In genomic region chr2:161138429-161138828, GRCh38 we compare ENCODE assay signal across 11 cellular contexts. TPM values are rescaled to one million over a fixed set of nuclear protein-coding genes. Genes with fewer than 3 reads are reported as not detected.
DNase-seq lines count a peak whose midpoint lies in the region; ATAC-seq, FAIRE-seq and TF ChIP-seq lines count a peak whose summit lies in the region.
"Had no signal": no experiment of that assay in that cellular context is flagged by ENCODE, and none has a peak within 500 bp of the region (broad histone marks: within the 10 kb centered on the region; RNA-seq: fewer than 3 reads in every experiment).

No MANE protein-coding gene starts in this region.

- TF ChIP-seq CTCF in DND-41 (IDR thresholded peaks at IDR 0.05; ENCODE audit: borderline replicate concordance, extremely low read depth, low read length, poor library complexity, severe bottlenecking) (no peak), HCT116 (IDR thresholded peaks at IDR 0.05 in 2 of 3, conservative IDR thresholded peaks at IDR 0.05 in 1 of 3; ENCODE audit: borderline replicate concordance in 1 of 3, insufficient read depth in 1 of 3, low read depth in 2 of 3, low read length in 2 of 3) (no peak), ascending aorta (IDR thresholded peaks at IDR 0.05) (no peak)

- no peak overlapping the region for H3K27ac ChIP-seq in DND-41 (ENCODE audit: low read length)
- peak overlapping the region; percentile 36; the same call in 1 of the 2 replicates for H3K27ac ChIP-seq in HCT116 (ENCODE audit: low read depth, low read length)
- H3K27ac ChIP-seq in naive thymus-derived CD4-positive, alpha-beta T cell (ENCODE audit: low read depth, low read length) = peak overlapping the region; percentile 83
- H3K27ac ChIP-seq in ascending aorta = no peak overlapping the region

- no peak for TF ChIP-seq RAD21 in HCT116 (IDR thresholded peaks at IDR 0.05; ENCODE audit: low read depth)

- H3K9me3 ChIP-seq in DND-41 (ENCODE audit: insufficient read depth, low read length, severe bottlenecking) (no peaks in the 10 kb centered on the region), HCT116 (ENCODE audit: control insufficient read depth in 1 of 2, insufficient read depth in 1 of 2, low read depth in 1 of 2, low read length in 2 of 2) (no peaks in the 10 kb centered on the region), ascending aorta (no peaks in the 10 kb centered on the region)
- no peaks in the 10 kb centered on the region for H3K9me3 ChIP-seq in naive thymus-derived CD4-positive, alpha-beta T cell (ENCODE audit: control insufficient read depth in 2 of 3, low read length in 3 of 3)

- no peaks in the 10 kb centered on the region for H3K27me3 ChIP-seq in DND-41 (ENCODE audit: insufficient read depth, low read length, poor library complexity)
- H3K27me3 ChIP-seq in HCT116 (ENCODE audit: insufficient read depth, low read length) = no peaks in the 10 kb centered on the region
- no peaks in the 10 kb centered on the region for H3K27me3 ChIP-seq in naive thymus-derived CD4-positive, alpha-beta T cell (ENCODE audit: control insufficient read depth in 2 of 2, insufficient read depth in 2 of 2, low read length in 2 of 2)
- no peaks in the 10 kb centered on the region for H3K27me3 ChIP-seq in ascending aorta

- 0 out of 2 replicates have a peak overlapping the region, but pooled peaks have one; percentile 51 for H2AFZ ChIP-seq in DND-41 (ENCODE audit: low read depth, low read length)
- H2AFZ ChIP-seq in HCT116 (ENCODE audit: low read depth, low read length, poor library complexity, severe bottlenecking) = peak overlapping the region; percentile 3

- RAD21 ChIA-PET in HCT116 (lab: Charles Lee; ENCODE audit: low non-redundant PET in 1 of 2, low total read pairs in 2 of 2, uncharacterized antibody in 2 of 2, unreplicated experiment in 2 of 2) = no interaction called here

- H3K4me2 ChIP-seq in DND-41 (ENCODE audit: insufficient read depth, low read length) (no peak overlapping the region), HCT116 (ENCODE audit: low read length) (peak overlapping the region; percentile 80)

- no peak for TF ChIP-seq POLR2A in HCT116 (IDR thresholded peaks at IDR 0.05; ENCODE audit: borderline replicate concordance, extremely low read depth, insufficient read depth, insufficient read length)

- peaks cover 10% of the 10 kb centered on the region for H3K9me3 Mint-ChIP-seq in activated T-helper 1 cell treated with anti-CD3 and anti-CD28 coated beads, Interleukin-12 subunit alpha, Interleukin-12 subunit beta, Interleukin-2, Interleukin-4 antibody, amounts not matched to agents 30 ng/mL and 10 ng/mL and 1 ng/mL, durations not matched to agents 14 hours and 24 hours and 36 hours
- H3K9me3 Mint-ChIP-seq in naive thymus-derived CD4-positive, alpha-beta T cell = peaks cover 0 to 20% (median 0%) of the 10 kb centered on the region in 11 donors

- ATAC-seq in DND-41 (ENCODE audit: insufficient read depth, low read depth) = no peak
- ATAC-seq in HCT116 = no peak
- peak; percentile 33 for ATAC-seq in naive thymus-derived CD4-positive, alpha-beta T cell

- H4K20me1 ChIP-seq in DND-41 (ENCODE audit: insufficient read depth, low read length) (no peaks in the 10 kb centered on the region), HCT116 (ENCODE audit: insufficient read depth) (no peaks in the 10 kb centered on the region)

- FAIRE-seq in RCC 7860 (lab: Jason Lieb, UNC) = no peak
- FAIRE-seq: islet of Langerhans had no signal

- peak overlapping the region; percentile 94 for H3K4me3 Mint-ChIP-seq in activated T-helper 1 cell treated with anti-CD3 and anti-CD28 coated beads, Interleukin-12 subunit alpha, Interleukin-12 subunit beta, Interleukin-2, Interleukin-4 antibody, amounts not matched to agents 30 ng/mL and 10 ng/mL and 1 ng/mL, durations not matched to agents 14 hours and 24 hours and 36 hours
- H3K4me3 Mint-ChIP-seq in naive thymus-derived CD4-positive, alpha-beta T cell = peak overlapping the region; percentile 68 to 99 (median 83)
- H3K4me3 Mint-ChIP-seq: brain had no signal

- intact Hi-C loops in HCT116 (cut with micrococcal nuclease) = no loop called here
- intact Hi-C loops in activated T-helper 1 cell treated with anti-CD3 and anti-CD28 coated beads, Interleukin-12 subunit alpha, Interleukin-12 subunit beta, Interleukin-2, Interleukin-4 antibody, amounts not matched to agents 30 ng/mL and 10 ng/mL and 1 ng/mL, durations not matched to agents 14 hours and 24 hours and 36 hours (cut with micrococcal nuclease) = loop anchor here (1.0 to 10.0 kb wide), 6 partner anchors 8 to 1234 kb away; partner anchors contain the start of genes DPP4 and LY75
- intact Hi-C loops in naive thymus-derived CD4-positive, alpha-beta T cell (cut with micrococcal nuclease) = loop anchor here (5.0 kb wide), 2 partner anchors 731 to 874 kb away; no protein-coding TSS in a partner anchor
- intact Hi-C loops in ascending aorta (cut with DNase I) = no loop called here

- H3K4me1 ChIP-seq in DND-41 (ENCODE audit: insufficient read depth, low read length) (no peaks in the 10 kb centered on the region; the same call in 1 of the 2 replicates), HCT116 (ENCODE audit: control insufficient read depth in 1 of 2, insufficient read depth in 2 of 2, low read length in 2 of 2) (peaks cover 49 to 61% of the 10 kb centered on the region in 2 experiments), ascending aorta (peaks cover 5 to 25% of the 10 kb centered on the region in 2 donors)
- peaks cover 21 to 30% of the 10 kb centered on the region in 2 donors for H3K4me1 ChIP-seq in naive thymus-derived CD4-positive, alpha-beta T cell (ENCODE audit: control insufficient read depth in 2 of 2, insufficient read depth in 2 of 2, low read length in 2 of 2)

- peaks cover 35% of the 10 kb centered on the region for H3K36me3 Mint-ChIP-seq in activated T-helper 1 cell treated with anti-CD3 and anti-CD28 coated beads, Interleukin-12 subunit alpha, Interleukin-12 subunit beta, Interleukin-2, Interleukin-4 antibody, amounts not matched to agents 30 ng/mL and 10 ng/mL and 1 ng/mL, durations not matched to agents 14 hours and 24 hours and 36 hours (ENCODE audit: low read depth)
- H3K36me3 Mint-ChIP-seq in naive thymus-derived CD4-positive, alpha-beta T cell = peaks cover 0 to 41% (median 0%) of the 10 kb centered on the region in 5 donors
- H3K36me3 Mint-ChIP-seq: brain had no signal

- no peak overlapping the region for H3K4me3 ChIP-seq in DND-41 (ENCODE audit: low read depth in 1 of 2, low read length in 2 of 2)
- no peak overlapping the region; a peak in 1 of 4 replicates for H3K4me3 ChIP-seq in HCT116 (replicated peaks in 1 of 2; ENCODE audit: low read depth in 1 of 2, low read length in 2 of 2)
- H3K4me3 ChIP-seq in naive thymus-derived CD4-positive, alpha-beta T cell (ENCODE audit: low read length) = peak overlapping the region; percentile 46
- no peak overlapping the region for H3K4me3 ChIP-seq in ascending aorta

- H3K9me2 ChIP-seq in HCT116 (ENCODE audit: insufficient read depth) = no peaks in the 10 kb centered on the region

- H3K9ac ChIP-seq in DND-41 (ENCODE audit: low read depth, low read length) (no peak overlapping the region), HCT116 (ENCODE audit: low read length) (no peak overlapping the region)

- H3K36me3 ChIP-seq in DND-41 (ENCODE audit: insufficient read depth, low read length) (no peaks in the 10 kb centered on the region), HCT116 (ENCODE audit: control insufficient read depth in 1 of 2, insufficient read depth in 2 of 2, low read length in 2 of 2) (no peaks in the 10 kb centered on the region), ascending aorta (no peaks in the 10 kb centered on the region)
- H3K36me3 ChIP-seq in naive thymus-derived CD4-positive, alpha-beta T cell (ENCODE audit: control insufficient read depth in 2 of 3, insufficient read depth in 3 of 3, low read length in 3 of 3) = no peaks in the 10 kb centered on the region

- POLR2A ChIA-PET in HCT116 (lab: Charles Lee) = no interaction called here
- POLR2A ChIA-PET in naive thymus-derived CD4-positive, alpha-beta T cell (lab: Charles Lee) = no interaction called here

- CTCF ChIA-PET in HCT116 (lab: Charles Lee) = no interaction called here
- CTCF ChIA-PET in naive thymus-derived CD4-positive, alpha-beta T cell (lab: Charles Lee) = no interaction called here

- H3K79me2 ChIP-seq in DND-41 (ENCODE audit: insufficient read depth, low read length) (no peaks in the 10 kb centered on the region), HCT116 (ENCODE audit: insufficient read depth, low read length) (peaks cover 15% of the 10 kb centered on the region; the same call in 1 of the 2 replicates)

- peak overlapping the region; percentile 96 for H3K27ac Mint-ChIP-seq in activated T-helper 1 cell treated with anti-CD3 and anti-CD28 coated beads, Interleukin-12 subunit alpha, Interleukin-12 subunit beta, Interleukin-2, Interleukin-4 antibody, amounts not matched to agents 30 ng/mL and 10 ng/mL and 1 ng/mL, durations not matched to agents 14 hours and 24 hours and 36 hours
- H3K27ac Mint-ChIP-seq in naive thymus-derived CD4-positive, alpha-beta T cell = peak overlapping the region; percentile 54 to 99 (median 89)
- H3K27ac Mint-ChIP-seq: brain had no signal

- peaks cover 68% of the 10 kb centered on the region for H3K4me1 Mint-ChIP-seq in activated T-helper 1 cell treated with anti-CD3 and anti-CD28 coated beads, Interleukin-12 subunit alpha, Interleukin-12 subunit beta, Interleukin-2, Interleukin-4 antibody, amounts not matched to agents 30 ng/mL and 10 ng/mL and 1 ng/mL, durations not matched to agents 14 hours and 24 hours and 36 hours (ENCODE audit: low read depth)
- peaks cover 28 to 87% (median 74%) of the 10 kb centered on the region in 7 donors for H3K4me1 Mint-ChIP-seq in naive thymus-derived CD4-positive, alpha-beta T cell

- BruUV-seq in HCT116 (replicated peaks; lab: Mats Ljungman, UMichigan) = no TSS peak

- DNase-seq in DND-41 (no peak), HCT116 (ENCODE audit: low read depth, low spot score) (no peak), ascending aorta (ENCODE audit: low spot score in 2 of 2) (no peak), retina (no peak), NCI-H187 treated with DMSO at 0.1 percent for 48 hours (lab: John Stamatoyannopoulos, UW) (no peak), RCC 7860 (ENCODE audit: low spot score) (no peak)
- DNase-seq in activated T-helper 1 cell treated with anti-CD3 and anti-CD28 coated beads, Interleukin-12 subunit alpha, Interleukin-12 subunit beta, Interleukin-2, Interleukin-4 antibody, amounts not matched to agents 30 ng/mL and 10 ng/mL and 1 ng/mL, durations not matched to agents 14 hours and 24 hours and 36 hours (ENCODE audit: low spot score) = no peak
- DNase-seq in naive thymus-derived CD4-positive, alpha-beta T cell = peak in 2 of 9 donors; percentile 5 to 12
- DNase-seq: HCEC 1CT had no signal

- no peaks in the 10 kb centered on the region for H3K27me3 Mint-ChIP-seq in activated T-helper 1 cell treated with anti-CD3 and anti-CD28 coated beads, Interleukin-12 subunit alpha, Interleukin-12 subunit beta, Interleukin-2, Interleukin-4 antibody, amounts not matched to agents 30 ng/mL and 10 ng/mL and 1 ng/mL, durations not matched to agents 14 hours and 24 hours and 36 hours (ENCODE audit: insufficient read depth)
- H3K27me3 Mint-ChIP-seq in naive thymus-derived CD4-positive, alpha-beta T cell = no peaks in the 10 kb centered on the region

RNA-seq across cellular contexts. Expression of gene TANK, which starts 21.8 kb away (rescaled TPM):
- total RNA-seq in HCT116 (2021; ENCODE audit: unreplicated experiment) (52.5 TPM), ascending aorta (18.4 TPM)
- polyA plus RNA-seq in HCT116 (2012) = 20.7 and 34.5 TPM in 2 replicates
- 136 and 141 TPM in 2 replicates for total RNA-seq in activated T-helper 1 cell treated with anti-CD3 and anti-CD28 coated beads, Interleukin-12 subunit alpha, Interleukin-12 subunit beta, Interleukin-2, Interleukin-4 antibody, amounts not matched to agents 30 ng/mL and 10 ng/mL and 1 ng/mL, durations not matched to agents 14 hours and 24 hours and 36 hours
- 100 to 1,000 TPM in 2 of 5 experiments, 10 to 100 TPM in 3; 57.4 to 142 (median 62.4) TPM for total RNA-seq in naive thymus-derived CD4-positive, alpha-beta T cell
- polyA plus RNA-seq in naive thymus-derived CD4-positive, alpha-beta T cell = 10 to 100 TPM; 45.5 to 50.3 TPM

Comparison
In these comparisons a context has a peak if more than half of its experiments do, and no peak if none do; other contexts are left out.
1. H3K27ac ChIP-seq: peak in HCT116 (single experiment) and naive thymus-derived CD4-positive, alpha-beta T cell (single experiment); none in DND-41 (single experiment) and ascending aorta (0 of 2).
2. intact Hi-C loops: an anchor here in activated T-helper 1 cell treated with anti-CD3 and anti-CD28 coated beads, Interleukin-12 subunit alpha, Interleukin-12 subunit beta, Interleukin-2, Interleukin-4 antibody, amounts not matched to agents 30 ng/mL and 10 ng/mL and 1 ng/mL, durations not matched to agents 14 hours and 24 hours and 36 hours (1.0 to 10.0 kb wide) and naive thymus-derived CD4-positive, alpha-beta T cell (5.0 kb wide); none called in HCT116 and ascending aorta.